29 cellular contexts compared by ENCODE assay signal in the genomic region with DNA sequence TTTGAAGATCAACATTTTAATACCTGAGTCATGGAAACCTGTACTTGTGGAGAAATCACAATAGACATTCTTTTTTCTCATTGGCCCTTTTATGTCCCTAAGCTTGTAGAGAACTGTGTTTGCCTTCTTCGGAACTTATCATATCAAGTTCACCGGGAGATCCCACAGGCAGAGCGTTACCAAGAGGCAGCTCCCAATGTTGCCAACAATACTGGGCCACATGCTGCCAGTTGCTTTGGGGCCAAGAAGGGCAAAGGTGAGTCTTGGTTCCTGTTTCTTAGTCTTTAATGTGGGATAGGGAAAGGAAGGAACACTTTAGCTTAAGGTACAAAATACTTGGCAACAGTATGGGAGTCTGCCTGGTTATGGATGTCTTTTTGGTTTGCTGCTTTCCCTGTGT. TPM values are rescaled to one million over a fixed set of nuclear protein-coding genes. Genes with fewer than 3 reads are reported as not detected.
"Had no signal": no experiment of that assay in that cellular context is flagged by ENCODE, and none has a peak within 500 bp of the region (broad histone marks: within the 10 kb centered on the region; RNA-seq: fewer than 3 reads in every experiment).

No MANE protein-coding gene starts in this region.

- DNase-seq: activated B cell treated with CpG ODN at 0.5 μM for 24 hours; activated CD4-positive, alpha-beta T cell treated with anti-CD3 and anti-CD28 coated beads for 1 hour; activated CD4-positive, alpha-beta T cell treated with anti-CD3 and anti-CD28 coated beads, Interleukin-2, amount 10 ng/mL, durations not matched to agents 24 days and 14 days; activated CD4-positive, alpha-beta T cell treated with anti-CD3 and anti-CD28 coated beads, Interleukin-2, amount 50 U/mL, for 48 hours; activated CD8-positive, alpha-beta memory T cell treated with anti-CD3 and anti-CD28 coated beads, Interleukin-2, amount 10 ng/mL, durations not matched to agents 7 days and 5 days; activated gamma-delta T cell; activated naive CD4-positive, alpha-beta T cell treated with anti-CD3 and anti-CD28 coated beads, Interleukin-2, amount 10 ng/mL, durations not matched to agents 7 days and 5 days; activated naive CD8-positive, alpha-beta T cell treated with anti-CD3 and anti-CD28 coated beads for 36 hours; activated T-cell treated with anti-CD3 and anti-CD28 coated beads, Interleukin-2, amount 50 U/mL, for 4 hours; caudate nucleus; Karpas-422; MM.1S; NCI-H1105; NCI-H1436; NCI-H1694 treated with DMSO at 0.1 percent for 48 hours; NCI-H2029 treated with DMSO at 0.1 percent for 48 hours; NCI-H345; NCI-H510A; NCI-H526 treated with DMSO at 0.1 percent for 48 hours; NCI-H82; OCI-M1; SHP77 treated with DMSO at 0.1 percent for 48 hours had no signal

- H3K4me3 ChIP-seq: K562 had no signal

- H3K4me3 Mint-ChIP-seq: activated B cell treated with CpG ODN at 0.5 μM for 24 hours; activated CD4-positive, alpha-beta T cell treated with anti-CD3 and anti-CD28 coated beads, Interleukin-2, amount 10 ng/mL, durations not matched to agents 24 days and 14 days; activated CD8-positive, alpha-beta memory T cell treated with anti-CD3 and anti-CD28 coated beads, Interleukin-2, amount 10 ng/mL, durations not matched to agents 7 days and 5 days; activated naive CD4-positive, alpha-beta T cell treated with anti-CD3 and anti-CD28 coated beads, Interleukin-2, amount 10 ng/mL, durations not matched to agents 7 days and 5 days; activated naive CD8-positive, alpha-beta T cell treated with anti-CD3 and anti-CD28 coated beads for 36 hours; activated T-cell treated with anti-CD3 and anti-CD28 coated beads, Interleukin-2, amount 50 U/mL, for 4 hours; activated T-helper 17 cell treated with anti-CD3 and anti-CD28 coated beads, Interleukin-2, amount 50 U/mL, for 72 hours; T-helper 1 cell treated with Interleukin-12 subunit alpha and Interleukin-12 subunit beta and Interleukin-4 antibody, amounts not matched to agents 30 μg/mL and 1 μg/mL, for 36 hours had no signal

- H3K27ac Mint-ChIP-seq: activated B cell treated with CpG ODN at 0.5 μM for 24 hours; activated naive CD4-positive, alpha-beta T cell treated with anti-CD3 and anti-CD28 coated beads, Interleukin-2, amount 10 ng/mL, durations not matched to agents 7 days and 5 days; activated T-helper 17 cell treated with anti-CD3 and anti-CD28 coated beads, Interleukin-2, amount 50 U/mL, for 72 hours; T-helper 1 cell treated with Interleukin-12 subunit alpha and Interleukin-12 subunit beta and Interleukin-4 antibody, amounts not matched to agents 30 μg/mL and 1 μg/mL, for 36 hours had no signal

- H3K27me3 Mint-ChIP-seq: activated B cell treated with CpG ODN at 0.5 μM for 24 hours; activated CD4-positive, alpha-beta T cell treated with anti-CD3 and anti-CD28 coated beads, Interleukin-2, amount 10 ng/mL, durations not matched to agents 24 days and 14 days; activated CD8-positive, alpha-beta memory T cell treated with anti-CD3 and anti-CD28 coated beads, Interleukin-2, amount 10 ng/mL, durations not matched to agents 7 days and 5 days; activated naive CD4-positive, alpha-beta T cell treated with anti-CD3 and anti-CD28 coated beads, Interleukin-2, amount 10 ng/mL, durations not matched to agents 7 days and 5 days; activated naive CD8-positive, alpha-beta T cell treated with anti-CD3 and anti-CD28 coated beads for 36 hours; activated T-helper 17 cell treated with anti-CD3 and anti-CD28 coated beads, Interleukin-2, amount 50 U/mL, for 72 hours had no signal

- ATAC-seq: activated CD8-positive, alpha-beta memory T cell treated with anti-CD3 and anti-CD28 coated beads, Interleukin-2, amount 10 ng/mL, durations not matched to agents 7 days and 5 days; activated T-cell treated with anti-CD3 and anti-CD28 coated beads, Interleukin-2, amount 50 U/mL, for 4 hours; activated T-helper 17 cell treated with anti-CD3 and anti-CD28 coated beads, Interleukin-2, amount 50 U/mL, for 72 hours; K562; Panc1 had no signal

- H3K27ac ChIP-seq: RWPE1 had no signal

- H3K9me3 Mint-ChIP-seq: activated B cell treated with CpG ODN at 0.5 μM for 24 hours; activated CD4-positive, alpha-beta T cell treated with anti-CD3 and anti-CD28 coated beads, Interleukin-2, amount 10 ng/mL, durations not matched to agents 24 days and 14 days; activated naive CD4-positive, alpha-beta T cell treated with anti-CD3 and anti-CD28 coated beads, Interleukin-2, amount 10 ng/mL, durations not matched to agents 7 days and 5 days; activated naive CD8-positive, alpha-beta T cell treated with anti-CD3 and anti-CD28 coated beads for 36 hours; activated T-cell treated with anti-CD3 and anti-CD28 coated beads, Interleukin-2, amount 50 U/mL, for 4 hours; activated T-helper 17 cell treated with anti-CD3 and anti-CD28 coated beads, Interleukin-2, amount 50 U/mL, for 72 hours; T-helper 1 cell treated with Interleukin-12 subunit alpha and Interleukin-12 subunit beta and Interleukin-4 antibody, amounts not matched to agents 30 μg/mL and 1 μg/mL, for 36 hours had no signal

- FAIRE-seq: K562 had no signal

RNA-seq across cellular contexts. Expression of a gene that starts 54.2 kb away (rescaled TPM):
- total RNA-seq: activated B cell treated with CpG ODN at 0.5 μM for 24 hours; activated CD4-positive, alpha-beta T cell treated with anti-CD3 and anti-CD28 coated beads, Interleukin-2, amount 10 ng/mL, durations not matched to agents 24 days and 14 days; activated CD8-positive, alpha-beta memory T cell treated with anti-CD3 and anti-CD28 coated beads, Interleukin-2, amount 10 ng/mL, durations not matched to agents 7 days and 5 days; activated naive CD8-positive, alpha-beta T cell treated with anti-CD3 and anti-CD28 coated beads for 36 hours; activated T-cell treated with anti-CD3 and anti-CD28 coated beads, Interleukin-2, amount 50 U/mL, for 4 hours; activated T-helper 17 cell treated with anti-CD3 and anti-CD28 coated beads, Interleukin-2, amount 50 U/mL, for 72 hours; K562; SK-MEL-5 had no signal
- polyA plus RNA-seq: adipose tissue had no signal
